In the genomic region with DNA sequence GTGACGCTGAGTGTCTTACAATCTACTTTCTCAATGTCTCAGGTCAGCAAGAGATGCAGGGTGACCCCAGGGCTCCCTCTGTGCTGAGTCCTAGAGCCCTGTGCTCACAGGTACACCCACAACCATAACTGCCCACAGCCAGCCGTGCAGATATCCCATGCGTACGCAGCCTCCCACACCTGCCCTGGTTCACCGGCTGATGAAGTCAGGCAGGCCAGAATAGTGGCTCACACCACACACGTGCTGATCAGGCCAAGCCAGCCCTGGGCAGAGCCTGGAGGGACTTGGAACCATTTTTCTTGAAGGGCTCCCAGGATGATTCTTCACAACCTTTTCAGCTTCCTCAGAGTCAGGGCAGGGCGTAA, we compare ENCODE assay signal across 14 cellular contexts.
"Had no signal": no experiment of that assay in that cellular context is flagged by ENCODE, and none has a peak within 500 bp of the region (broad histone marks: within the 10 kb centered on the region; RNA-seq: fewer than 3 reads in every experiment).

No MANE protein-coding gene starts in this region.

- H3K4me2 ChIP-seq: smooth muscle cell had no signal

- H3K27ac Mint-ChIP-seq: activated naive CD4-positive, alpha-beta T cell treated with anti-CD3 and anti-CD28 coated beads for 36 hours; activated T-helper 17 cell treated with anti-CD3 and anti-CD28 coated beads, Interleukin-2, amount 50 U/mL, for 72 hours; nephron progenitor cell had no signal

- H3K4me3 ChIP-seq: mucosa of descending colon, ovary, SJCRH30, smooth muscle cell had no signal

- H3K27me3 ChIP-seq: ovary, SJCRH30 had no signal

- ATAC-seq: activated T-helper 17 cell treated with anti-CD3 and anti-CD28 coated beads, Interleukin-2, amount 50 U/mL, for 72 hours; mucosa of descending colon had no signal

- DNase-seq: activated CD4-positive, alpha-beta T cell treated with anti-CD3 and anti-CD28 coated beads for 4 hours; activated naive CD4-positive, alpha-beta T cell treated with anti-CD3 and anti-CD28 coated beads for 36 hours; caudate nucleus; cortex of kidney; left cardiac atrium; ovary; SJCRH30; stimulated activated naive CD4-positive, alpha-beta T cell; substantia nigra; T-helper 9 cell had no signal

- H3K9me3 ChIP-seq: mucosa of descending colon, ovary, SJCRH30 had no signal

- H3K4me1 Mint-ChIP-seq: activated T-helper 17 cell treated with anti-CD3 and anti-CD28 coated beads, Interleukin-2, amount 50 U/mL, for 72 hours had no signal

- H3K9me3 Mint-ChIP-seq: activated naive CD4-positive, alpha-beta T cell treated with anti-CD3 and anti-CD28 coated beads for 36 hours; activated T-helper 17 cell treated with anti-CD3 and anti-CD28 coated beads, Interleukin-2, amount 50 U/mL, for 72 hours; nephron progenitor cell had no signal

- H3K4me3 Mint-ChIP-seq: activated naive CD4-positive, alpha-beta T cell treated with anti-CD3 and anti-CD28 coated beads for 36 hours; activated T-helper 17 cell treated with anti-CD3 and anti-CD28 coated beads, Interleukin-2, amount 50 U/mL, for 72 hours; nephron progenitor cell had no signal

- H3K36me3 ChIP-seq: ovary, SJCRH30 had no signal

- H3K4me1 ChIP-seq: SJCRH30 had no signal

- H3K27ac ChIP-seq: ovary, SJCRH30 had no signal
